1 cellular context compared by ENCODE assay signal in the genomic region with DNA sequence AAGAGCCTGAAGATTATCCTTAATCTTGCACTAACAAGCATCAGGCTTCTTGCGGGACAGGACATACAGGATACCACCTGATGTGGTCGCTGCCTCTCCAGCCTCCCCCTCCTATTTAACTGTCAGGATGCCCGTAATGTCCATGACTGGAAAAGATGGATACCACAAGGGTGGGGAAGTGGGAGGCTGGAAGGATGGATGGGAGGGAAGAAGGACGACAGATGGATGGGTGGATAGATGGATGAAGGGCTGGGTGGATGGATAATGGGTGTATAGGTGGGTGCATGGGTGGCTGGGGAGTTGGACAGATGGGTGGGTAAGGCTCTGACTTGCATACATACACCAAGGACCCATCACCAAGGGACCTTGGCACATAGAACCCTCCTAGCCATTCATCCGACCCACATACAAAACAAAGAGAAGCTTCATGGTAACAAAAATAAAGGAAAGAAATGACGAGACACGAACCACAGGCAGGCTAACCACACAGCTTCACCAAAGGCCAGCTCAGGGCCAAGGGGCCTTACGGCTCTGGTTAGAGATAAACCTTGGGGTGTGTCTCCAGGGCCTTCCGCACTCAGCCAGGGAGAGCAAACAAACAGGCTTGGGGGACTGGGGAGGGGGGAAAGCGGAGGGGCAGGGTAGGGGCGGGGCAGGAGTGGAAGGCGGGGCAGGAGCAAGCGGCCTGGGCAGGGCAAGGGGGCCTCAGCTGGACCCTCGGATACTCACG.
TF ChIP-seq lines count a peak whose summit lies in the region.

No MANE protein-coding gene starts in this region.

TF ChIP-seq in K562, 482 proteins besides CTCF, POLR2A, EP300 and RAD21 (continued from another document):
- TF ChIP-seq, protein P1, sequence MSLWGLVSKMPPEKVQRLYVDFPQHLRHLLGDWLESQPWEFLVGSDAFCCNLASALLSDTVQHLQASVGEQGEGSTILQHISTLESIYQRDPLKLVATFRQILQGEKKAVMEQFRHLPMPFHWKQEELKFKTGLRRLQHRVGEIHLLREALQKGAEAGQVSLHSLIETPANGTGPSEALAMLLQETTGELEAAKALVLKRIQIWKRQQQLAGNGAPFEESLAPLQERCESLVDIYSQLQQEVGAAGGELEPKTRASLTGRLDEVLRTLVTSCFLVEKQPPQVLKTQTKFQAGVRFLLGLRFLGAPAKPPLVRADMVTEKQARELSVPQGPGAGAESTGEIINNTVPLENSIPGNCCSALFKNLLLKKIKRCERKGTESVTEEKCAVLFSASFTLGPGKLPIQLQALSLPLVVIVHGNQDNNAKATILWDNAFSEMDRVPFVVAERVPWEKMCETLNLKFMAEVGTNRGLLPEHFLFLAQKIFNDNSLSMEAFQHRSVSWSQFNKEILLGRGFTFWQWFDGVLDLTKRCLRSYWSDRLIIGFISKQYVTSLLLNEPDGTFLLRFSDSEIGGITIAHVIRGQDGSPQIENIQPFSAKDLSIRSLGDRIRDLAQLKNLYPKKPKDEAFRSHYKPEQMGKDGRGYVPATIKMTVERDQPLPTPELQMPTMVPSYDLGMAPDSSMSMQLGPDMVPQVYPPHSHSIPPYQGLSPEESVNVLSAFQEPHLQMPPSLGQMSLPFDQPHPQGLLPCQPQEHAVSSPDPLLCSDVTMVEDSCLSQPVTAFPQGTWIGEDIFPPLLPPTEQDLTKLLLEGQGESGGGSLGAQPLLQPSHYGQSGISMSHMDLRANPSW (CRISPR knock-in tag; IDR thresholded peaks at IDR 0.05): no peak
- TF ChIP-seq, protein P2, sequence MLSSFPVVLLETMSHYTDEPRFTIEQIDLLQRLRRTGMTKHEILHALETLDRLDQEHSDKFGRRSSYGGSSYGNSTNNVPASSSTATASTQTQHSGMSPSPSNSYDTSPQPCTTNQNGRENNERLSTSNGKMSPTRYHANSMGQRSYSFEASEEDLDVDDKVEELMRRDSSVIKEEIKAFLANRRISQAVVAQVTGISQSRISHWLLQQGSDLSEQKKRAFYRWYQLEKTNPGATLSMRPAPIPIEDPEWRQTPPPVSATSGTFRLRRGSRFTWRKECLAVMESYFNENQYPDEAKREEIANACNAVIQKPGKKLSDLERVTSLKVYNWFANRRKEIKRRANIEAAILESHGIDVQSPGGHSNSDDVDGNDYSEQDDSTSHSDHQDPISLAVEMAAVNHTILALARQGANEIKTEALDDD (IDR thresholded peaks at IDR 0.05): peak; percentile 81
- no peak for TF ChIP-seq NR4A1 (CRISPR knock-in tag; IDR thresholded peaks at IDR 0.05)
- 0 out of 2 replicates have a peak, but pooled peaks have one; percentile 27 for TF ChIP-seq NR4A1 (tag; IDR thresholded peaks at IDR 0.05)
- peak in 1 of 2 experiments; percentile 35; a peak in 1 of 4 replicates for TF ChIP-seq HDAC1 (IDR thresholded peaks at IDR 0.05)
- TF ChIP-seq, protein P3, sequence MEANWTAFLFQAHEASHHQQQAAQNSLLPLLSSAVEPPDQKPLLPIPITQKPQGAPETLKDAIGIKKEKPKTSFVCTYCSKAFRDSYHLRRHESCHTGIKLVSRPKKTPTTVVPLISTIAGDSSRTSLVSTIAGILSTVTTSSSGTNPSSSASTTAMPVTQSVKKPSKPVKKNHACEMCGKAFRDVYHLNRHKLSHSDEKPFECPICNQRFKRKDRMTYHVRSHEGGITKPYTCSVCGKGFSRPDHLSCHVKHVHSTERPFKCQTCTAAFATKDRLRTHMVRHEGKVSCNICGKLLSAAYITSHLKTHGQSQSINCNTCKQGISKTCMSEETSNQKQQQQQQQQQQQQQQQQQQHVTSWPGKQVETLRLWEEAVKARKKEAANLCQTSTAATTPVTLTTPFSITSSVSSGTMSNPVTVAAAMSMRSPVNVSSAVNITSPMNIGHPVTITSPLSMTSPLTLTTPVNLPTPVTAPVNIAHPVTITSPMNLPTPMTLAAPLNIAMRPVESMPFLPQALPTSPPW (CRISPR knock-in tag; IDR thresholded peaks at IDR 0.05): peak; percentile 57
- TF ChIP-seq POLR3G (IDR thresholded peaks at IDR 0.05; ENCODE audit: extremely low read depth, insufficient read length, insufficient replicate concordance): no peak
- TF ChIP-seq CHD1 (IDR thresholded peaks at IDR 0.05; ENCODE audit: low read length): no peak
- TF ChIP-seq, protein P4, sequence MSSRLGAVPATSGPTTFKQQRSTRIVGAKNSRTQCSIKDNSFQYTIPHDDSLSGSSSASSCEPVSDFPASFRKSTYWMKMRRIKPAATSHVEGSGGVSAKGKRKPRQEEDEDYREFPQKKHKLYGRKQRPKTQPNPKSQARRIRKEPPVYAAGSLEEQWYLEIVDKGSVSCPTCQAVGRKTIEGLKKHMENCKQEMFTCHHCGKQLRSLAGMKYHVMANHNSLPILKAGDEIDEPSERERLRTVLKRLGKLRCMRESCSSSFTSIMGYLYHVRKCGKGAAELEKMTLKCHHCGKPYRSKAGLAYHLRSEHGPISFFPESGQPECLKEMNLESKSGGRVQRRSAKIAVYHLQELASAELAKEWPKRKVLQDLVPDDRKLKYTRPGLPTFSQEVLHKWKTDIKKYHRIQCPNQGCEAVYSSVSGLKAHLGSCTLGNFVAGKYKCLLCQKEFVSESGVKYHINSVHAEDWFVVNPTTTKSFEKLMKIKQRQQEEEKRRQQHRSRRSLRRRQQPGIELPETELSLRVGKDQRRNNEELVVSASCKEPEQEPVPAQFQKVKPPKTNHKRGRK (tag; IDR thresholded peaks at IDR 0.05): no peak
- TF ChIP-seq, protein P5, sequence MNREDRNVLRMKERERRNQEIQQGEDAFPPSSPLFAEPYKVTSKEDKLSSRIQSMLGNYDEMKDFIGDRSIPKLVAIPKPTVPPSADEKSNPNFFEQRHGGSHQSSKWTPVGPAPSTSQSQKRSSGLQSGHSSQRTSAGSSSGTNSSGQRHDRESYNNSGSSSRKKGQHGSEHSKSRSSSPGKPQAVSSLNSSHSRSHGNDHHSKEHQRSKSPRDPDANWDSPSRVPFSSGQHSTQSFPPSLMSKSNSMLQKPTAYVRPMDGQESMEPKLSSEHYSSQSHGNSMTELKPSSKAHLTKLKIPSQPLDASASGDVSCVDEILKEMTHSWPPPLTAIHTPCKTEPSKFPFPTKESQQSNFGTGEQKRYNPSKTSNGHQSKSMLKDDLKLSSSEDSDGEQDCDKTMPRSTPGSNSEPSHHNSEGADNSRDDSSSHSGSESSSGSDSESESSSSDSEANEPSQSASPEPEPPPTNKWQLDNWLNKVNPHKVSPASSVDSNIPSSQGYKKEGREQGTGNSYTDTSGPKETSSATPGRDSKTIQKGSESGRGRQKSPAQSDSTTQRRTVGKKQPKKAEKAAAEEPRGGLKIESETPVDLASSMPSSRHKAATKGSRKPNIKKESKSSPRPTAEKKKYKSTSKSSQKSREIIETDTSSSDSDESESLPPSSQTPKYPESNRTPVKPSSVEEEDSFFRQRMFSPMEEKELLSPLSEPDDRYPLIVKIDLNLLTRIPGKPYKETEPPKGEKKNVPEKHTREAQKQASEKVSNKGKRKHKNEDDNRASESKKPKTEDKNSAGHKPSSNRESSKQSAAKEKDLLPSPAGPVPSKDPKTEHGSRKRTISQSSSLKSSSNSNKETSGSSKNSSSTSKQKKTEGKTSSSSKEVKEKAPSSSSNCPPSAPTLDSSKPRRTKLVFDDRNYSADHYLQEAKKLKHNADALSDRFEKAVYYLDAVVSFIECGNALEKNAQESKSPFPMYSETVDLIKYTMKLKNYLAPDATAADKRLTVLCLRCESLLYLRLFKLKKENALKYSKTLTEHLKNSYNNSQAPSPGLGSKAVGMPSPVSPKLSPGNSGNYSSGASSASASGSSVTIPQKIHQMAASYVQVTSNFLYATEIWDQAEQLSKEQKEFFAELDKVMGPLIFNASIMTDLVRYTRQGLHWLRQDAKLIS (CRISPR knock-in tag; IDR thresholded peaks at IDR 0.05): no peak
- 0 out of 2 replicates have a peak, but pooled peaks have one; percentile 35 for TF ChIP-seq NBN (IDR thresholded peaks at IDR 0.05; ENCODE audit: low read depth)
- TF ChIP-seq, protein P6, sequence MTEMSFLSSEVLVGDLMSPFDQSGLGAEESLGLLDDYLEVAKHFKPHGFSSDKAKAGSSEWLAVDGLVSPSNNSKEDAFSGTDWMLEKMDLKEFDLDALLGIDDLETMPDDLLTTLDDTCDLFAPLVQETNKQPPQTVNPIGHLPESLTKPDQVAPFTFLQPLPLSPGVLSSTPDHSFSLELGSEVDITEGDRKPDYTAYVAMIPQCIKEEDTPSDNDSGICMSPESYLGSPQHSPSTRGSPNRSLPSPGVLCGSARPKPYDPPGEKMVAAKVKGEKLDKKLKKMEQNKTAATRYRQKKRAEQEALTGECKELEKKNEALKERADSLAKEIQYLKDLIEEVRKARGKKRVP (CRISPR knock-in tag; IDR thresholded peaks at IDR 0.05): no peak
- no peak for TF ChIP-seq FUS (optimal IDR thresholded peaks at IDR 0.05; ENCODE audit: low read depth, low read length)
- TF ChIP-seq, protein P7, sequence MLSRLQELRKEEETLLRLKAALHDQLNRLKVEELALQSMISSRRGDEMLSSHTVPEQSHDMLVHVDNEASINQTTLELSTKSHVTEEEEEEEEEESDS (CRISPR knock-in tag; IDR thresholded peaks at IDR 0.05): no peak
- 0 out of 2 replicates have a peak, but pooled peaks have one; percentile 13 for TF ChIP-seq HSF4 (CRISPR knock-in tag; IDR thresholded peaks at IDR 0.05; ENCODE audit: borderline replicate concordance)
- TF ChIP-seq ELF1 (tag; IDR thresholded peaks at IDR 0.05): 0 out of 2 replicates have a peak, but pooled peaks have one; percentile 20
- TF ChIP-seq ADNP (tag; IDR thresholded peaks at IDR 0.05): no peak
- TF ChIP-seq MTA2 (IDR thresholded peaks at IDR 0.05; ENCODE audit: low read depth): no peak
- TF ChIP-seq ZKSCAN1 (IDR thresholded peaks at IDR 0.05; ENCODE audit: low read depth, low read length): peak; percentile 53; the same call in 1 of the 2 replicates
- no peak for TF ChIP-seq MECOM (CRISPR knock-in tag; IDR thresholded peaks at IDR 0.05)
- TF ChIP-seq ZNF184 (CRISPR knock-in tag; IDR thresholded peaks at IDR 0.05): no peak
- TF ChIP-seq ZNF212 (CRISPR knock-in tag; IDR thresholded peaks at IDR 0.05): no peak
- TF ChIP-seq, protein P8, sequence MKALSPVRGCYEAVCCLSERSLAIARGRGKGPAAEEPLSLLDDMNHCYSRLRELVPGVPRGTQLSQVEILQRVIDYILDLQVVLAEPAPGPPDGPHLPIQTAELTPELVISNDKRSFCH (CRISPR knock-in tag; IDR thresholded peaks at IDR 0.05): no peak
- TF ChIP-seq, protein P8 (tag; IDR thresholded peaks at IDR 0.05): 0 out of 2 replicates have a peak, but pooled peaks have one; percentile 21
- TF ChIP-seq, protein P9, sequence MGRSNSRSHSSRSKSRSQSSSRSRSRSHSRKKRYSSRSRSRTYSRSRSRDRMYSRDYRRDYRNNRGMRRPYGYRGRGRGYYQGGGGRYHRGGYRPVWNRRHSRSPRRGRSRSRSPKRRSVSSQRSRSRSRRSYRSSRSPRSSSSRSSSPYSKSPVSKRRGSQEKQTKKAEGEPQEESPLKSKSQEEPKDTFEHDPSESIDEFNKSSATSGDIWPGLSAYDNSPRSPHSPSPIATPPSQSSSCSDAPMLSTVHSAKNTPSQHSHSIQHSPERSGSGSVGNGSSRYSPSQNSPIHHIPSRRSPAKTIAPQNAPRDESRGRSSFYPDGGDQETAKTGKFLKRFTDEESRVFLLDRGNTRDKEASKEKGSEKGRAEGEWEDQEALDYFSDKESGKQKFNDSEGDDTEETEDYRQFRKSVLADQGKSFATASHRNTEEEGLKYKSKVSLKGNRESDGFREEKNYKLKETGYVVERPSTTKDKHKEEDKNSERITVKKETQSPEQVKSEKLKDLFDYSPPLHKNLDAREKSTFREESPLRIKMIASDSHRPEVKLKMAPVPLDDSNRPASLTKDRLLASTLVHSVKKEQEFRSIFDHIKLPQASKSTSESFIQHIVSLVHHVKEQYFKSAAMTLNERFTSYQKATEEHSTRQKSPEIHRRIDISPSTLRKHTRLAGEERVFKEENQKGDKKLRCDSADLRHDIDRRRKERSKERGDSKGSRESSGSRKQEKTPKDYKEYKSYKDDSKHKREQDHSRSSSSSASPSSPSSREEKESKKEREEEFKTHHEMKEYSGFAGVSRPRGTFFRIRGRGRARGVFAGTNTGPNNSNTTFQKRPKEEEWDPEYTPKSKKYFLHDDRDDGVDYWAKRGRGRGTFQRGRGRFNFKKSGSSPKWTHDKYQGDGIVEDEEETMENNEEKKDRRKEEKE (IDR thresholded peaks at IDR 0.05; ENCODE audit: borderline replicate concordance in 1 of 2, control insufficient read depth in 1 of 2, low read depth in 2 of 2, low read length in 1 of 2): no peak
